ENCODE assay signal across 23 cellular contexts in the genomic region with DNA sequence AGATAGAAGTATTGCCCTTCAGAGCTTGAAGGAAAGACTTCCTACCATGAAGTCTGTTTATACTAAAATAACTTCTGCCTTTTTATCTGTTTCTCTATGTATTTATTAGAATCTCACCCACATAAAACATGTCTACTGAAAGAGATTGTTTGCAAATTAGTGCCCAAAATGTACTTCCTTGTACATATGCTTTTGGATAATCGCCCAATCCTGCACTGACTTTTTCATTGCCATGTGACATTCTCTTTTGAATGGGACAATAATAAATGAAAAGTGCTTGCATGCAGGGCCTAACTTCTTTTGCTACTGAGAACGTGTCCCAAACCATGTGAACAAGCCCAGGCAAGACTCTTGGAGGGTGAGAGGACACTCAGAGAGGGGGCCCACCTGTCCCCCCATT.
"Had no signal": no experiment of that assay in that cellular context is flagged by ENCODE, and none has a peak within 500 bp of the region (broad histone marks: within the 10 kb centered on the region; RNA-seq: fewer than 3 reads in every experiment).

No MANE protein-coding gene starts in this region.

- H3K9me3 ChIP-seq: heart right ventricle, left lung, lower lobe of right lung, neutrophil, psoas muscle, right lobe of liver, tibial nerve, vagina had no signal

- H3K27ac ChIP-seq: heart right ventricle, hepatocyte, left lung, lower lobe of right lung, neutrophil, parathyroid adenoma, psoas muscle, right lobe of liver, tibial nerve, vagina had no signal

- H3K9ac ChIP-seq: parathyroid adenoma had no signal

- ATAC-seq: heart right ventricle; left colon; left lung; lower lobe of right lung; naive thymus-derived CD8-positive, alpha-beta T cell; psoas muscle; right lobe of liver; stimulated activated memory B cell treated with anti-CD40 and anti-IgM and Interleukin-4, amounts not matched to agents 10 μg/mL and 1 μg/mL and 100 μg/mL, for 72 hours; stimulated activated naive CD8-positive, alpha-beta T cell treated with anti-CD3 and anti-CD28 coated beads, Interleukin-15, amount 100 ng/mL, for 72 hours had no signal

- H2AFZ ChIP-seq: hepatocyte, parathyroid adenoma had no signal

- H3K4me3 ChIP-seq: heart right ventricle, hepatocyte, left lung, lower lobe of right lung, psoas muscle, right lobe of liver, smooth muscle cell, tibial nerve, vagina had no signal

- DNase-seq: heart right ventricle; kidney; left colon; left lung; lower lobe of right lung; naive thymus-derived CD8-positive, alpha-beta T cell; occipital lobe; psoas muscle; right lobe of liver; stimulated activated CD4-positive, alpha-beta T cell treated with anti-CD3 and anti-CD28 coated beads, Interleukin-1b, Interleukin-23, amount 100 ng/mL, for 48 hours; stimulated activated CD4-positive, alpha-beta T cell treated with anti-CD3 and anti-CD28 coated beads, Interleukin-2, amount 100 ng/mL, for 48 hours; stimulated activated CD4-positive, alpha-beta T cell treated with anti-CD3 and anti-CD28 coated beads, Interleukin-4, amount 100 ng/mL, for 4 hours; stimulated activated CD8-positive, alpha-beta memory T cell treated with anti-CD3 and anti-CD28 coated beads, Interleukin-4, amount 100 ng/mL, for 48 hours; stimulated activated naive CD4-positive, alpha-beta T cell treated with Interleukin-2 at 50 U/mL for 16 hours; stimulated activated naive CD8-positive, alpha-beta T cell treated with anti-CD3 and anti-CD28 coated beads, Interleukin-15, amount 100 ng/mL, for 72 hours; substantia nigra had no signal

- H3K4me2 ChIP-seq: hepatocyte, smooth muscle cell had no signal

- H3K36me3 ChIP-seq: heart right ventricle, left lung, lower lobe of right lung, neutrophil, right lobe of liver, tibial nerve, vagina had no signal

- H3K4me1 ChIP-seq: left lung, lower lobe of right lung, parathyroid adenoma, psoas muscle, right lobe of liver, tibial nerve, vagina had no signal

- H3K79me2 ChIP-seq: hepatocyte, parathyroid adenoma had no signal

- H3K27me3 ChIP-seq: heart right ventricle, hepatocyte, left lung, neutrophil, right lobe of liver, tibial nerve, vagina had no signal
